ENCODE assay signal across 17 cellular contexts in the genomic region with DNA sequence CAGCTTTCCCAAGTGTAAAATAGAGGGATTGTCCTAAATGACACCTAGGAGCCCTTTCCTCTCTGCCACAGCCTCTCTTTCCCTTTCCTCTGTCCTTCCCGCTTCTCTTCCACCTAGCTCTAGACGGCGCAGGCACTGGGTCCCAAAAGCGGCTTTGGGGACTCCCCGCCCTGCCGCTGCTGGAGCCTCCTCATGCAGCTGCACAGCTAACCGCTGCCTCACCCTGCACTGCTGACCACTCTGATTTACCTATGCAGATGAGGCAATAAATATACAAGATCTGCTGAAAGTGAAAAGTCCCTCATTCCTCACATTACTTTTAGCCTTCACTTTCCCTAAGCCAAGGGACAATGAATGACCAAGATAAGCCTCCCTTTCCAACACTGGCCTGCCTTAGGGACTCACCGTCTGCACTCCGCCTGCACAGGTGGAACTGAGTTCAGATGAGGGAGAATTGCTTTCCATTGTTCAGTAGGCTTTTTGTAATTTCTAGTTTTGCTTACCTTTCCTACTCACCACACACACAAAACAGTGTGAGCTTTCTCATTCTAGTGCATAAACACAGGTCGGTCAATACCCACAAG.
DNase-seq lines count a peak whose midpoint lies in the region; ATAC-seq and TF ChIP-seq lines count a peak whose summit lies in the region.
"Had no signal": no experiment of that assay in that cellular context is flagged by ENCODE, and none has a peak within 500 bp of the region (broad histone marks: within the 10 kb centered on the region; RNA-seq: fewer than 3 reads in every experiment).

No MANE protein-coding gene starts in this region.

- H3K27me3 ChIP-seq in SU-DHL-6 (ENCODE audit: low read length) (no peaks in the 10 kb centered on the region), dorsolateral prefrontal cortex (no peaks in the 10 kb centered on the region), testis (no peaks in the 10 kb centered on the region)
- H3K27me3 ChIP-seq: colonic mucosa had no signal

- no peaks in the 10 kb centered on the region for H3K9me2 ChIP-seq in SU-DHL-6 (replicated peaks; ENCODE audit: insufficient read depth, low read length)

- H3K4me1 ChIP-seq in testis = no peaks in the 10 kb centered on the region
- H3K4me1 ChIP-seq: colonic mucosa had no signal

- H3K36me3 ChIP-seq in SU-DHL-6 (ENCODE audit: low read length) = no peaks in the 10 kb centered on the region
- no peaks in the 10 kb centered on the region for H3K36me3 ChIP-seq in testis (ENCODE audit: low read depth, missing control alignments)
- H3K36me3 ChIP-seq: colonic mucosa had no signal

- no peak for DNase-seq in dorsolateral prefrontal cortex
- DNase-seq in OCI-M1 (lab: John Stamatoyannopoulos, UW) = no peak
- no peak for DNase-seq in testis
- no peak for DNase-seq in cerebellum (ENCODE audit: low spot score)
- DNase-seq: activated CD8-positive, alpha-beta memory T cell treated with anti-CD3 and anti-CD28 coated beads, Interleukin-2, amount 10 ng/mL, durations not matched to agents 7 days and 5 days; activated gamma-delta T cell; aorta; colonic mucosa; GF-D8; NCI-H510A; stimulated activated CD4-positive, alpha-beta T cell treated with anti-CD3 and anti-CD28 coated beads, Interleukin-2, amount 100 ng/mL, for 48 hours; SW 1271 had no signal

- TF ChIP-seq CTCF in SU-DHL-6 (IDR thresholded peaks at IDR 0.05; ENCODE audit: insufficient read depth, low read length, poor library complexity, severe bottlenecking) (no peak), dorsolateral prefrontal cortex (IDR thresholded peaks at IDR 0.05 in 54 of 56, conservative IDR thresholded peaks at IDR 0.05 in 2 of 56; ENCODE audit: low read depth in 1 of 56, partially characterized antibody in 56 of 56) (no peak), testis (IDR thresholded peaks at IDR 0.05) (no peak)

- H3K9ac ChIP-seq in SU-DHL-6 (ENCODE audit: low read length) = peak overlapping the region; percentile 90

- no peak for TF ChIP-seq POLR2A in testis (IDR thresholded peaks at IDR 0.05)

- intact Hi-C loops in dorsolateral prefrontal cortex (cut with DNase I) (no loop called here), testis (cut with DNase I; ENCODE audit: low total_unique reads) (no loop called here)

- H3F3A ChIP-seq in SU-DHL-6 (ENCODE audit: insufficient read depth) = peaks cover 88% of the 10 kb centered on the region

- H3K4me2 ChIP-seq in SU-DHL-6 (ENCODE audit: low read depth, low read length, poor library complexity, severe bottlenecking) = peak overlapping the region; percentile 93

- H3K9me3 ChIP-seq in SU-DHL-6 (ENCODE audit: insufficient read depth, low read length) (no peaks in the 10 kb centered on the region), testis (no peaks in the 10 kb centered on the region)
- H3K9me3 ChIP-seq: colonic mucosa had no signal

- H3K79me2 ChIP-seq in SU-DHL-6 (ENCODE audit: insufficient read depth, low read length) = peaks cover 37% of the 10 kb centered on the region

- peak overlapping the region; percentile 59 for H3K4me3 ChIP-seq in SU-DHL-6 (ENCODE audit: insufficient read depth, low read length, poor library complexity, severe bottlenecking)
- H3K4me3 ChIP-seq in dorsolateral prefrontal cortex = no peak overlapping the region
- no peak overlapping the region for H3K4me3 ChIP-seq in testis
- H3K4me3 ChIP-seq: colonic mucosa had no signal

- no peak overlapping the region for H2AFZ ChIP-seq in SU-DHL-6 (ENCODE audit: low read depth, low read length, severe bottlenecking)

- peak overlapping the region; percentile 99 for H3K27ac ChIP-seq in SU-DHL-6 (ENCODE audit: low read depth, low read length)
- H3K27ac ChIP-seq in dorsolateral prefrontal cortex = no peak overlapping the region
- no peak overlapping the region for H3K27ac ChIP-seq in testis
- H3K27ac ChIP-seq: colonic mucosa had no signal

- ATAC-seq in GM18520 (IDR thresholded peaks at IDR 0.05; ENCODE audit: unreplicated experiment) (peak; percentile 48), GM21529 (IDR thresholded peaks at IDR 0.05; ENCODE audit: unreplicated experiment) (peak; percentile 67), HG03095 (IDR thresholded peaks at IDR 0.05; ENCODE audit: unreplicated experiment) (peak; percentile 77)
- ATAC-seq: activated CD8-positive, alpha-beta memory T cell treated with anti-CD3 and anti-CD28 coated beads, Interleukin-2, amount 10 ng/mL, durations not matched to agents 7 days and 5 days; sciatic nerve had no signal

- WGBS in testis, 2 donors = 93 to 97% methylated on average over 10 of the region's 10 CpGs

- no peaks in the 10 kb centered on the region for H4K20me1 ChIP-seq in SU-DHL-6 (ENCODE audit: low read depth, low read length)
